In genomic region chr7:124032369-124033092, GRCh38 we compare ENCODE assay signal across 9 cellular contexts. TPM values are rescaled to one million over a fixed set of nuclear protein-coding genes. Genes with fewer than 3 reads are reported as not detected.
DNase-seq lines count a peak whose midpoint lies in the region; ATAC-seq and TF ChIP-seq lines count a peak whose summit lies in the region.
"Had no signal": no experiment of that assay in that cellular context is flagged by ENCODE, and none has a peak within 500 bp of the region (broad histone marks: within the 10 kb centered on the region; RNA-seq: fewer than 3 reads in every experiment).

TSS of gene TMEM229A (minus strand) at chr7:124033067. CDS start at chr7:124033003, 64 bp downstream.

- peaks cover 37% of the 10 kb centered on the region for H3K27me3 ChIP-seq in AG04450 (ENCODE audit: control insufficient read depth, insufficient read depth, low read length)

- no peak for DNase-seq in AG04450 (ENCODE audit: low read depth, low spot score)
- peak; percentile 20 for DNase-seq in NCI-H2029 (lab: John Stamatoyannopoulos, UW)
- DNase-seq in anterior cingulate cortex (lab: John Stamatoyannopoulos, UW), result peak in 57 of 58 donors; percentile 11 to 86 (median 65)
- peak; percentile 83 to 88 for DNase-seq in hippocampal formation (lab: John Stamatoyannopoulos, UW)
- DNase-seq in pulmonary artery endothelial cell (ENCODE audit: low read depth, low spot score), result peak; percentile 3
- DNase-seq in stimulated activated CD8-positive, alpha-beta memory T cell treated with anti-CD3 and anti-CD28 coated beads, Interleukin-4, amount 100 ng/mL, for 48 hours, result no peak

- H3K4me3 ChIP-seq in AG04450 (ENCODE audit: low read depth, low read length), result peak within 1 kb of the TSS; percentile 37

- POLR2A ChIA-PET in AG04450 (lab: Yijun Ruan, JAX), result no interaction called here

- peak; percentile 32 for ATAC-seq in GM18861 (IDR thresholded peaks at IDR 0.05; ENCODE audit: unreplicated experiment)
- ATAC-seq in GM21381 (IDR thresholded peaks at IDR 0.05; ENCODE audit: unreplicated experiment), result no peak

- peaks cover 2% of the 10 kb centered on the region; the same call in 1 of the 2 replicates for H3K9me3 ChIP-seq in AG04450 (ENCODE audit: control insufficient read depth, insufficient read depth, low read length)

- CTCF ChIA-PET in AG04450 (lab: Charles Lee), result no interaction called here

- no peak for TF ChIP-seq CTCF in AG04450 (IDR thresholded peaks at IDR 0.05; ENCODE audit: low read depth, low read length)

- no peak within 1 kb of the TSS for H3K27ac ChIP-seq in AG04450 (ENCODE audit: low read depth, low read length)

RNA-seq across cellular contexts. Expression of gene TMEM229A, which starts in this region (rescaled TPM):
- polyA plus RNA-seq in AG04450 (2011; rRNA removed), result not detected in 2 replicates
- not detected in 2 replicates for polyA minus RNA-seq in AG04450 (2011; rRNA and poly(A)+ RNA removed)
- total RNA-seq in pulmonary artery endothelial cell, result not detected in 2 replicates
- total RNA-seq: mononuclear cell had no signal

Comparison
In these comparisons a context has a peak if more than half of its experiments do, and no peak if none do; other contexts are left out.
1. Peak in DNase-seq in pulmonary artery endothelial cell; RNA of the gene not detected or under 1 TPM.
2. DNase-seq: peak in NCI-H2029 (single experiment), anterior cingulate cortex (57 of 58) and hippocampal formation (2 of 2); none in AG04450 (single experiment) and stimulated activated CD8-positive, alpha-beta memory T cell treated with anti-CD3 and anti-CD28 coated beads, Interleukin-4, amount 100 ng/mL, for 48 hours (single experiment).